In the genomic region with DNA sequence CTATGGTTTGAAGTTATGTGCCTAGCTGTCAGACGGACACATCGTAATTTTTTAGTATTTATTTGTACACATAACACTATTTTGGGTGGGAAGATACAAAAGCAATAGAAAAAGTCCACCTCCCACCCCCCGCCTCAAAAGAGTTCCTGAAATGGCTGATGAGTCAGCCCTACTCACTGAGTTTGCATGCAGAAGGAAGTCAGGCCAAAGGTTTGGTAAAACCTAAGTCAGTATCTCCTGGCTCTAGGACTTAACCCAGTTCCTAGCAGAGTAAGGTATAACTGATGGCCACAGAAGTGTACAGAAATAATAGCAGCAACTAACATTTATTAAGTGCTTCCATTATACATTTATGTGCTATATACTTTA, we compare ENCODE assay signal across 2 cellular contexts.
TF ChIP-seq lines count a peak whose summit lies in the region.

No MANE protein-coding gene starts in this region.

TF ChIP-seq in liver, 16 proteins besides CTCF, POLR2A, EP300 and RAD21 (continued from another document):
- TF ChIP-seq, protein P1, sequence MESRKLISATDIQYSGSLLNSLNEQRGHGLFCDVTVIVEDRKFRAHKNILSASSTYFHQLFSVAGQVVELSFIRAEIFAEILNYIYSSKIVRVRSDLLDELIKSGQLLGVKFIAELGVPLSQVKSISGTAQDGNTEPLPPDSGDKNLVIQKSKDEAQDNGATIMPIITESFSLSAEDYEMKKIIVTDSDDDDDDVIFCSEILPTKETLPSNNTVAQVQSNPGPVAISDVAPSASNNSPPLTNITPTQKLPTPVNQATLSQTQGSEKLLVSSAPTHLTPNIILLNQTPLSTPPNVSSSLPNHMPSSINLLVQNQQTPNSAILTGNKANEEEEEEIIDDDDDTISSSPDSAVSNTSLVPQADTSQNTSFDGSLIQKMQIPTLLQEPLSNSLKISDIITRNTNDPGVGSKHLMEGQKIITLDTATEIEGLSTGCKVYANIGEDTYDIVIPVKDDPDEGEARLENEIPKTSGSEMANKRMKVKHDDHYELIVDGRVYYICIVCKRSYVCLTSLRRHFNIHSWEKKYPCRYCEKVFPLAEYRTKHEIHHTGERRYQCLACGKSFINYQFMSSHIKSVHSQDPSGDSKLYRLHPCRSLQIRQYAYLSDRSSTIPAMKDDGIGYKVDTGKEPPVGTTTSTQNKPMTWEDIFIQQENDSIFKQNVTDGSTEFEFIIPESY (IDR thresholded peaks at IDR 0.05) = no peak
- TF ChIP-seq FOXA1 (IDR thresholded peaks at IDR 0.05) (no peak), JUND (IDR thresholded peaks at IDR 0.05) (no peak), REST (IDR thresholded peaks at IDR 0.05) (no peak), YY1 (IDR thresholded peaks at IDR 0.05) (no peak), HNF4A (conservative IDR thresholded peaks at IDR 0.05) (no peak), HNF4G (IDR thresholded peaks at IDR 0.05) (no peak), NR2F2 (IDR thresholded peaks at IDR 0.05) (no peak)
- TF ChIP-seq, protein P2, sequence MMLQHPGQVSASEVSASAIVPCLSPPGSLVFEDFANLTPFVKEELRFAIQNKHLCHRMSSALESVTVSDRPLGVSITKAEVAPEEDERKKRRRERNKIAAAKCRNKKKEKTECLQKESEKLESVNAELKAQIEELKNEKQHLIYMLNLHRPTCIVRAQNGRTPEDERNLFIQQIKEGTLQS (IDR thresholded peaks at IDR 0.05) = no peak

TF ChIP-seq in HepG2, 621 proteins besides CTCF, POLR2A, EP300 and RAD21 (continued from another document):
- TF ChIP-seq ZHX1 (CRISPR knock-in tag; IDR thresholded peaks at IDR 0.05; ENCODE audit: low read depth) (no peak), CREM (IDR thresholded peaks at IDR 0.05) (no peak), CREM (CRISPR knock-in tag; IDR thresholded peaks at IDR 0.05) (no peak), ZNF530 (CRISPR knock-in tag; IDR thresholded peaks at IDR 0.05; ENCODE audit: low read depth) (no peak), ZNF746 (CRISPR knock-in tag; IDR thresholded peaks at IDR 0.05) (no peak), MYPOP (CRISPR knock-in tag; IDR thresholded peaks at IDR 0.05) (no peak)
- TF ChIP-seq, protein P3, sequence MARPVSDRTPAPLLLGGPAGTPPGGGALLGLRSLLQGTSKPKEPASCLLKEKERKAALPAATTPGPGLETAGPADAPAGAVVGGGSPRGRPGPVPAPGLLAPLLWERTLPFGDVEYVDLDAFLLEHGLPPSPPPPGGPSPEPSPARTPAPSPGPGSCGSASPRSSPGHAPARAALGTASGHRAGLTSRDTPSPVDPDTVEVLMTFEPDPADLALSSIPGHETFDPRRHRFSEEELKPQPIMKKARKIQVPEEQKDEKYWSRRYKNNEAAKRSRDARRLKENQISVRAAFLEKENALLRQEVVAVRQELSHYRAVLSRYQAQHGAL (CRISPR knock-in tag; IDR thresholded peaks at IDR 0.05; ENCODE audit: not compliant biosample characterization) = no peak
- TF ChIP-seq, protein P4, sequence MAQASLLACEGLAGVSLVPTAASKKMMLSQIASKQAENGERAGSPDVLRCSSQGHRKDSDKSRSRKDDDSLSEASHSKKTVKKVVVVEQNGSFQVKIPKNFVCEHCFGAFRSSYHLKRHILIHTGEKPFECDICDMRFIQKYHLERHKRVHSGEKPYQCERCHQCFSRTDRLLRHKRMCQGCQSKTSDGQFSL (CRISPR knock-in tag; IDR thresholded peaks at IDR 0.05) = no peak
